In the genomic region with DNA sequence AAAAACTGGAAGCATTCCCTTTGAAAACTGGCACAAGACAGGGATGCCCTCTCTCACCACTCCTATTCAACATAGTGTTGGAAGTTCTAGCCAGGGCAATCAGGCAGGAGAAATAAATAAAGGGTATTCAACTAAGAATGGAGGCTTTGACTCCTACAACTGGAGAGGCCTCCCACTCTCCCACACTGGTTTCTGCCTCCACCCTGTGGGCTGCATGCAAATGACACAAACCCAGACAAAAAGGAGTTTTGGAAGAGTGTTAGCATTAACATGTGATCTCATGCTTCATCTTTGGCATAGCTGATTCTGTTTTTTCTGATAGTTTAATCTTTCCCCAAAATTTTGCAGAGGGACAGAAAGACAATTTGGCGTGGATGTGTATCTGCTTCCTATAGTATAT, we compare ENCODE assay signal across 8 cellular contexts.
DNase-seq lines count a peak whose midpoint lies in the region; ATAC-seq and TF ChIP-seq lines count a peak whose summit lies in the region.

No MANE protein-coding gene starts in this region.

- H3K9me3 Mint-ChIP-seq in activated CD4-positive, alpha-beta T cell treated with anti-CD3 and anti-CD28 coated beads for 36 hours (ENCODE audit: low read depth): no peaks in the 10 kb centered on the region

- H3K27me3 ChIP-seq in tibial artery: no peaks in the 10 kb centered on the region

- no peaks in the 10 kb centered on the region for H3K27me3 Mint-ChIP-seq in activated CD4-positive, alpha-beta T cell treated with anti-CD3 and anti-CD28 coated beads for 36 hours

- no peaks in the 10 kb centered on the region for H3K36me3 ChIP-seq in tibial artery

- DNase-seq in activated CD4-positive, alpha-beta T cell treated with anti-CD3 and anti-CD28 coated beads for 36 hours: peak; percentile 8
- no peak for DNase-seq in activated CD4-positive, alpha-beta T cell treated with anti-CD3 and anti-CD28 coated beads for 48 hours
- DNase-seq in NCI-H748 treated with DMSO at 0.1 percent for 48 hours (lab: John Stamatoyannopoulos, UW) (peak; percentile 11), fibroblast of the conjunctiva (ENCODE audit: low read depth) (peak; percentile 30), tibial artery (no peak)
- DNase-seq in stimulated activated naive CD4-positive, alpha-beta T cell (lab: John Stamatoyannopoulos, UW): no peak

- no peaks in the 10 kb centered on the region for H3K4me1 ChIP-seq in tibial artery

- no peak overlapping the region for H3K4me3 ChIP-seq in tibial artery

- H3K27ac ChIP-seq in tibial artery: no peak overlapping the region

- H3K27ac Mint-ChIP-seq in activated CD4-positive, alpha-beta T cell treated with anti-CD3 and anti-CD28 coated beads for 36 hours: no peak overlapping the region

- no peaks in the 10 kb centered on the region for H3K4me1 Mint-ChIP-seq in activated CD4-positive, alpha-beta T cell treated with anti-CD3 and anti-CD28 coated beads for 36 hours

- intact Hi-C loops in activated CD4-positive, alpha-beta T cell treated with anti-CD3 and anti-CD28 coated beads for 36 hours (cut with DNase I, micrococcal nuclease): loop anchor here in 1 of 2 experiments (2.0 to 5.0 kb wide), 2 partner anchors 62 to 524 kb away; no protein-coding TSS in a partner anchor
- intact Hi-C loops in tibial artery (cut with DNase I; ENCODE audit: low total_unique reads): no loop called here

- no peaks in the 10 kb centered on the region for H3K36me3 Mint-ChIP-seq in activated CD4-positive, alpha-beta T cell treated with anti-CD3 and anti-CD28 coated beads for 36 hours (ENCODE audit: low read depth)

- H3K9me3 ChIP-seq in tibial artery: no peaks in the 10 kb centered on the region

- POLR2A ChIA-PET in activated CD4-positive, alpha-beta T cell treated with anti-CD3 and anti-CD28 coated beads for 36 hours (lab: Charles Lee): no interaction called here

- CTCF ChIA-PET in activated CD4-positive, alpha-beta T cell treated with anti-CD3 and anti-CD28 coated beads for 36 hours (lab: Charles Lee): no interaction called here

- no peak for ATAC-seq in activated CD4-positive, alpha-beta T cell treated with anti-CD3 and anti-CD28 coated beads for 36 hours
- ATAC-seq in GM18520 (IDR thresholded peaks at IDR 0.05; ENCODE audit: unreplicated experiment): no peak
- no peak for ATAC-seq in HG03025 (IDR thresholded peaks at IDR 0.05; ENCODE audit: low FRiP score, unreplicated experiment)

- peak; percentile 18 to 33 for TF ChIP-seq CTCF in tibial artery (IDR thresholded peaks at IDR 0.05)

- no peak overlapping the region for H3K4me3 Mint-ChIP-seq in activated CD4-positive, alpha-beta T cell treated with anti-CD3 and anti-CD28 coated beads for 36 hours

Comparison
In these comparisons a context has a peak if more than half of its experiments do, and no peak if none do; other contexts are left out.
1. DNase-seq: peak in activated CD4-positive, alpha-beta T cell treated with anti-CD3 and anti-CD28 coated beads for 36 hours (single experiment), NCI-H748 treated with DMSO at 0.1 percent for 48 hours (single experiment) and fibroblast of the conjunctiva (single experiment); none in activated CD4-positive, alpha-beta T cell treated with anti-CD3 and anti-CD28 coated beads for 48 hours (single experiment), tibial artery (0 of 2) and stimulated activated naive CD4-positive, alpha-beta T cell (0 of 6).